1 cellular context compared by ENCODE assay signal in the genomic region with DNA sequence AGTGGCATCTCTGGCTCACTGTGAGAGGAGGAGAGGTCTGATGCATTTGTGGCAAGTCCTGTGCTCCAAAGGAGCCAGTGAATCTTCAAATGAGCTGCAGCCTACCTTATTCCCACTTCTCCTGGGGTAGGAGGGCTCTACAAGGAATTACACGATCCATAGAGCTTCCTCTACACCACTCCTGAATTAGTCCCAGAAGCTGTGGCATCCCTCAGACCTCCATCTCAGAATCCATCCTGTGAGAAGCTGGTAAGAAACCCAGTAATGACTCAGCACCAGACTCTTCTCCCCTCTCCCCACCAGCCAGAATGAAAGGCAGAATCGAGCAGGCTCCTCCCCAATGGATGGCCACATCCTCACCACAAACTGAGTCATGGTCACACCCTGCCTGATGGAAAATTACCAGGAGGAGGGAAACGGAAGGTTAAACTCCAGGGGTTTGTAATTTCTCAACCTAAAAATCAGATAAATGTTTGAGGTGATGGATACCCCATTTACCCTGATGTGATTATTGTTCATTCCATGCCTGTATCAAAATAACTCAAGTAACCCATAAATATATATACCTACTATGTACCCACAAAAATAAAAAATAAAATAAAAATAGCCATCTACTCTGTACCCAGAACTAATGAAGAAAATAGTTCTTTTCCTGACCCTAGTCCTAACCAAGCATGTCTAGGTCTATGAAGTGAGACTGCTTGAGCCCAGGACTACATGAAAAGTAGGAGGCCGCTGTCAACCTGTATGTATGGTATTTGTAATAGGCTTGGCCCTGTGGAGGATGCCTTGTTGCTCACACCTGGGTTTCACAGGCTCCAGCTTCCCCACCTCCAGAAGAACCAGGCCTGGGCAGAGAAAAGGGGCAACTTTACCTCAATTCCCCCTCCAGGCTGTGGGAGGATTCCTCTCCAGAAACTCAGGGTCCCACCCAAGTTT.
TF ChIP-seq lines count a peak whose summit lies in the region.

No MANE protein-coding gene starts in this region.

TF ChIP-seq in K562, 482 proteins besides CTCF, POLR2A, EP300 and RAD21 (continued from another document and continues in another):
- TF ChIP-seq ZNF436 (CRISPR knock-in tag; IDR thresholded peaks at IDR 0.05) = no peak
- TF ChIP-seq HDAC8 (tag; IDR thresholded peaks at IDR 0.05) = 0 out of 2 replicates have a peak, but pooled peaks have one; percentile 23
- TF ChIP-seq, protein P1, sequence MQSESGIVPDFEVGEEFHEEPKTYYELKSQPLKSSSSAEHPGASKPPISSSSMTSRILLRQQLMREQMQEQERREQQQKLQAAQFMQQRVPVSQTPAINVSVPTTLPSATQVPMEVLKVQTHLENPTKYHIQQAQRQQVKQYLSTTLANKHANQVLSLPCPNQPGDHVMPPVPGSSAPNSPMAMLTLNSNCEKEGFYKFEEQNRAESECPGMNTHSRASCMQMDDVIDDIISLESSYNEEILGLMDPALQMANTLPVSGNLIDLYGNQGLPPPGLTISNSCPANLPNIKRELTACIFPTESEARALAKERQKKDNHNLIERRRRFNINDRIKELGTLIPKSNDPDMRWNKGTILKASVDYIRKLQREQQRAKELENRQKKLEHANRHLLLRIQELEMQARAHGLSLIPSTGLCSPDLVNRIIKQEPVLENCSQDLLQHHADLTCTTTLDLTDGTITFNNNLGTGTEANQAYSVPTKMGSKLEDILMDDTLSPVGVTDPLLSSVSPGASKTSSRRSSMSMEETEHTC (IDR thresholded peaks at IDR 0.05) = peak; percentile 62
- TF ChIP-seq, protein P2, sequence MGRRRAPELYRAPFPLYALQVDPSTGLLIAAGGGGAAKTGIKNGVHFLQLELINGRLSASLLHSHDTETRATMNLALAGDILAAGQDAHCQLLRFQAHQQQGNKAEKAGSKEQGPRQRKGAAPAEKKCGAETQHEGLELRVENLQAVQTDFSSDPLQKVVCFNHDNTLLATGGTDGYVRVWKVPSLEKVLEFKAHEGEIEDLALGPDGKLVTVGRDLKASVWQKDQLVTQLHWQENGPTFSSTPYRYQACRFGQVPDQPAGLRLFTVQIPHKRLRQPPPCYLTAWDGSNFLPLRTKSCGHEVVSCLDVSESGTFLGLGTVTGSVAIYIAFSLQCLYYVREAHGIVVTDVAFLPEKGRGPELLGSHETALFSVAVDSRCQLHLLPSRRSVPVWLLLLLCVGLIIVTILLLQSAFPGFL (CRISPR knock-in tag; IDR thresholded peaks at IDR 0.05) = no peak
- TF ChIP-seq CTBP1 (IDR thresholded peaks at IDR 0.05; ENCODE audit: borderline replicate concordance) = peak; percentile 96
- TF ChIP-seq TAF1 (IDR thresholded peaks at IDR 0.05; ENCODE audit: control insufficient read depth, extremely low read depth, insufficient read depth, low read length, severe bottlenecking) = peak; percentile 100
- TF ChIP-seq BRF1 (IDR thresholded peaks at IDR 0.05; ENCODE audit: borderline replicate concordance, extremely low read depth, insufficient read length) = no peak
- TF ChIP-seq, protein P3, sequence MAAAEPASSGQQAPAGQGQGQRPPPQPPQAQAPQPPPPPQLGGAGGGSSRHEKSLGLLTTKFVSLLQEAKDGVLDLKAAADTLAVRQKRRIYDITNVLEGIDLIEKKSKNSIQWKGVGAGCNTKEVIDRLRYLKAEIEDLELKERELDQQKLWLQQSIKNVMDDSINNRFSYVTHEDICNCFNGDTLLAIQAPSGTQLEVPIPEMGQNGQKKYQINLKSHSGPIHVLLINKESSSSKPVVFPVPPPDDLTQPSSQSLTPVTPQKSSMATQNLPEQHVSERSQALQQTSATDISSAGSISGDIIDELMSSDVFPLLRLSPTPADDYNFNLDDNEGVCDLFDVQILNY (CRISPR knock-in tag; IDR thresholded peaks at IDR 0.05) = no peak
- TF ChIP-seq MCM7 (IDR thresholded peaks at IDR 0.05) = no peak
- TF ChIP-seq, protein P4, sequence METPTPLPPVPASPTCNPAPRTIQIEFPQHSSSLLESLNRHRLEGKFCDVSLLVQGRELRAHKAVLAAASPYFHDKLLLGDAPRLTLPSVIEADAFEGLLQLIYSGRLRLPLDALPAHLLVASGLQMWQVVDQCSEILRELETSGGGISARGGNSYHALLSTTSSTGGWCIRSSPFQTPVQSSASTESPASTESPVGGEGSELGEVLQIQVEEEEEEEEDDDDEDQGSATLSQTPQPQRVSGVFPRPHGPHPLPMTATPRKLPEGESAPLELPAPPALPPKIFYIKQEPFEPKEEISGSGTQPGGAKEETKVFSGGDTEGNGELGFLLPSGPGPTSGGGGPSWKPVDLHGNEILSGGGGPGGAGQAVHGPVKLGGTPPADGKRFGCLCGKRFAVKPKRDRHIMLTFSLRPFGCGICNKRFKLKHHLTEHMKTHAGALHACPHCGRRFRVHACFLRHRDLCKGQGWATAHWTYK (CRISPR knock-in tag; IDR thresholded peaks at IDR 0.05) = no peak
- TF ChIP-seq, protein P5, sequence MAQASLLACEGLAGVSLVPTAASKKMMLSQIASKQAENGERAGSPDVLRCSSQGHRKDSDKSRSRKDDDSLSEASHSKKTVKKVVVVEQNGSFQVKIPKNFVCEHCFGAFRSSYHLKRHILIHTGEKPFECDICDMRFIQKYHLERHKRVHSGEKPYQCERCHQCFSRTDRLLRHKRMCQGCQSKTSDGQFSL (CRISPR knock-in tag; IDR thresholded peaks at IDR 0.05) = no peak
- TF ChIP-seq, protein P5 (tag; IDR thresholded peaks at IDR 0.05) = no peak
- TF ChIP-seq CHD4 (IDR thresholded peaks at IDR 0.05; ENCODE audit: insufficient read depth, insufficient replicate concordance, low read depth, low read length, poor library complexity, severe bottlenecking) = no peak
- TF ChIP-seq POLR2H (tag; IDR thresholded peaks at IDR 0.05; ENCODE audit: low read depth) = peak; percentile 67
- TF ChIP-seq, protein P6, sequence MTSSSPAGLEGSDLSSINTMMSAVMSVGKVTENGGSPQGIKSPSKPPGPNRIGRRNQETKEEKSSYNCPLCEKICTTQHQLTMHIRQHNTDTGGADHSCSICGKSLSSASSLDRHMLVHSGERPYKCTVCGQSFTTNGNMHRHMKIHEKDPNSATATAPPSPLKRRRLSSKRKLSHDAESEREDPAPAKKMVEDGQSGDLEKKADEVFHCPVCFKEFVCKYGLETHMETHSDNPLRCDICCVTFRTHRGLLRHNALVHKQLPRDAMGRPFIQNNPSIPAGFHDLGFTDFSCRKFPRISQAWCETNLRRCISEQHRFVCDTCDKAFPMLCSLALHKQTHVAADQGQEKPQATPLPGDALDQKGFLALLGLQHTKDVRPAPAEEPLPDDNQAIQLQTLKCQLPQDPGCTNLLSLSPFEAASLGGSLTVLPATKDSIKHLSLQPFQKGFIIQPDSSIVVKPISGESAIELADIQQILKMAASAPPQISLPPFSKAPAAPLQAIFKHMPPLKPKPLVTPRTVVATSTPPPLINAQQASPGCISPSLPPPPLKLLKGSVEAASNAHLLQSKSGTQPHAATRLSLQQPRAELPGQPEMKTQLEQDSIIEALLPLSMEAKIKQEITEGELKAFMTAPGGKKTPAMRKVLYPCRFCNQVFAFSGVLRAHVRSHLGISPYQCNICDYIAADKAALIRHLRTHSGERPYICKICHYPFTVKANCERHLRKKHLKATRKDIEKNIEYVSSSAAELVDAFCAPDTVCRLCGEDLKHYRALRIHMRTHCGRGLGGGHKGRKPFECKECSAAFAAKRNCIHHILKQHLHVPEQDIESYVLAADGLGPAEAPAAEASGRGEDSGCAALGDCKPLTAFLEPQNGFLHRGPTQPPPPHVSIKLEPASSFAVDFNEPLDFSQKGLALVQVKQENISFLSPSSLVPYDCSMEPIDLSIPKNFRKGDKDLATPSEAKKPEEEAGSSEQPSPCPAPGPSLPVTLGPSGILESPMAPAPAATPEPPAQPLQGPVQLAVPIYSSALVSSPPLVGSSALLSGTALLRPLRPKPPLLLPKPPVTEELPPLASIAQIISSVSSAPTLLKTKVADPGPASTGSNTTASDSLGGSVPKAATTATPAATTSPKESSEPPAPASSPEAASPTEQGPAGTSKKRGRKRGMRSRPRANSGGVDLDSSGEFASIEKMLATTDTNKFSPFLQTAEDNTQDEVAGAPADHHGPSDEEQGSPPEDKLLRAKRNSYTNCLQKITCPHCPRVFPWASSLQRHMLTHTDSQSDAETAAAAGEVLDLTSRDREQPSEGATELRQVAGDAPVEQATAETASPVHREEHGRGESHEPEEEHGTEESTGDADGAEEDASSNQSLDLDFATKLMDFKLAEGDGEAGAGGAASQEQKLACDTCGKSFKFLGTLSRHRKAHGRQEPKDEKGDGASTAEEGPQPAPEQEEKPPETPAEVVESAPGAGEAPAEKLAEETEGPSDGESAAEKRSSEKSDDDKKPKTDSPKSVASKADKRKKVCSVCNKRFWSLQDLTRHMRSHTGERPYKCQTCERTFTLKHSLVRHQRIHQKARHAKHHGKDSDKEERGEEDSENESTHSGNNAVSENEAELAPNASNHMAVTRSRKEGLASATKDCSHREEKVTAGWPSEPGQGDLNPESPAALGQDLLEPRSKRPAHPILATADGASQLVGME (CRISPR knock-in tag; IDR thresholded peaks at IDR 0.05) = no peak
- no peak for TF ChIP-seq NELFE (IDR thresholded peaks at IDR 0.05; ENCODE audit: insufficient read depth, insufficient read length)
- no peak; the same call in 1 of the 2 replicates for TF ChIP-seq KHSRP (IDR thresholded peaks at IDR 0.05)
- no peak for TF ChIP-seq ZNF778 (CRISPR knock-in tag; IDR thresholded peaks at IDR 0.05)
- no peak for TF ChIP-seq NCOA6 (IDR thresholded peaks at IDR 0.05)
- TF ChIP-seq ILF3 (IDR thresholded peaks at IDR 0.05; ENCODE audit: borderline replicate concordance) = no peak
- TF ChIP-seq TEAD1 (CRISPR knock-in tag; IDR thresholded peaks at IDR 0.05) = no peak
- TF ChIP-seq, protein P7, sequence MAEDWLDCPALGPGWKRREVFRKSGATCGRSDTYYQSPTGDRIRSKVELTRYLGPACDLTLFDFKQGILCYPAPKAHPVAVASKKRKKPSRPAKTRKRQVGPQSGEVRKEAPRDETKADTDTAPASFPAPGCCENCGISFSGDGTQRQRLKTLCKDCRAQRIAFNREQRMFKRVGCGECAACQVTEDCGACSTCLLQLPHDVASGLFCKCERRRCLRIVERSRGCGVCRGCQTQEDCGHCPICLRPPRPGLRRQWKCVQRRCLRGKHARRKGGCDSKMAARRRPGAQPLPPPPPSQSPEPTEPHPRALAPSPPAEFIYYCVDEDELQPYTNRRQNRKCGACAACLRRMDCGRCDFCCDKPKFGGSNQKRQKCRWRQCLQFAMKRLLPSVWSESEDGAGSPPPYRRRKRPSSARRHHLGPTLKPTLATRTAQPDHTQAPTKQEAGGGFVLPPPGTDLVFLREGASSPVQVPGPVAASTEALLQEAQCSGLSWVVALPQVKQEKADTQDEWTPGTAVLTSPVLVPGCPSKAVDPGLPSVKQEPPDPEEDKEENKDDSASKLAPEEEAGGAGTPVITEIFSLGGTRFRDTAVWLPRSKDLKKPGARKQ (CRISPR knock-in tag; IDR thresholded peaks at IDR 0.05) = no peak
- peak; percentile 94 for TF ChIP-seq MAFF (IDR thresholded peaks at IDR 0.05; ENCODE audit: low read length)
- TF ChIP-seq GTF2F1 (IDR thresholded peaks at IDR 0.05; ENCODE audit: low read depth, low read length) = peak; percentile 59; the same call in 1 of the 2 replicates
- TF ChIP-seq, protein P8, sequence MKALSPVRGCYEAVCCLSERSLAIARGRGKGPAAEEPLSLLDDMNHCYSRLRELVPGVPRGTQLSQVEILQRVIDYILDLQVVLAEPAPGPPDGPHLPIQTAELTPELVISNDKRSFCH (CRISPR knock-in tag; IDR thresholded peaks at IDR 0.05) = 0 out of 2 replicates have a peak, but pooled peaks have one; percentile 18
- TF ChIP-seq, protein P8 (tag; IDR thresholded peaks at IDR 0.05) = no peak
- TF ChIP-seq ZC3H4 (CRISPR knock-in tag; IDR thresholded peaks at IDR 0.05; ENCODE audit: borderline replicate concordance) = no peak
- TF ChIP-seq, protein P9, sequence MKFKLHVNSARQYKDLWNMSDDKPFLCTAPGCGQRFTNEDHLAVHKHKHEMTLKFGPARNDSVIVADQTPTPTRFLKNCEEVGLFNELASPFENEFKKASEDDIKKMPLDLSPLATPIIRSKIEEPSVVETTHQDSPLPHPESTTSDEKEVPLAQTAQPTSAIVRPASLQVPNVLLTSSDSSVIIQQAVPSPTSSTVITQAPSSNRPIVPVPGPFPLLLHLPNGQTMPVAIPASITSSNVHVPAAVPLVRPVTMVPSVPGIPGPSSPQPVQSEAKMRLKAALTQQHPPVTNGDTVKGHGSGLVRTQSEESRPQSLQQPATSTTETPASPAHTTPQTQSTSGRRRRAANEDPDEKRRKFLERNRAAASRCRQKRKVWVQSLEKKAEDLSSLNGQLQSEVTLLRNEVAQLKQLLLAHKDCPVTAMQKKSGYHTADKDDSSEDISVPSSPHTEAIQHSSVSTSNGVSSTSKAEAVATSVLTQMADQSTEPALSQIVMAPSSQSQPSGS (CRISPR knock-in tag; IDR thresholded peaks at IDR 0.05) = no peak
- peak in 1 of 2 experiments; percentile 91; a peak in 2 of 4 replicates for TF ChIP-seq ARNT (IDR thresholded peaks at IDR 0.05)
- TF ChIP-seq, protein P10, sequence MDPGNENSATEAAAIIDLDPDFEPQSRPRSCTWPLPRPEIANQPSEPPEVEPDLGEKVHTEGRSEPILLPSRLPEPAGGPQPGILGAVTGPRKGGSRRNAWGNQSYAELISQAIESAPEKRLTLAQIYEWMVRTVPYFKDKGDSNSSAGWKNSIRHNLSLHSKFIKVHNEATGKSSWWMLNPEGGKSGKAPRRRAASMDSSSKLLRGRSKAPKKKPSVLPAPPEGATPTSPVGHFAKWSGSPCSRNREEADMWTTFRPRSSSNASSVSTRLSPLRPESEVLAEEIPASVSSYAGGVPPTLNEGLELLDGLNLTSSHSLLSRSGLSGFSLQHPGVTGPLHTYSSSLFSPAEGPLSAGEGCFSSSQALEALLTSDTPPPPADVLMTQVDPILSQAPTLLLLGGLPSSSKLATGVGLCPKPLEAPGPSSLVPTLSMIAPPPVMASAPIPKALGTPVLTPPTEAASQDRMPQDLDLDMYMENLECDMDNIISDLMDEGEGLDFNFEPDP (CRISPR knock-in tag; IDR thresholded peaks at IDR 0.05) = no peak
- no peak for TF ChIP-seq ZNF140 (CRISPR knock-in tag; IDR thresholded peaks at IDR 0.05)
- no peak for TF ChIP-seq ETV6 (IDR thresholded peaks at IDR 0.05; ENCODE audit: borderline replicate concordance in 1 of 2, low read depth in 2 of 2, low read length in 1 of 2)
- no peak for TF ChIP-seq ETV6 (CRISPR knock-in tag; IDR thresholded peaks at IDR 0.05; ENCODE audit: borderline replicate concordance)
- TF ChIP-seq, protein P11, sequence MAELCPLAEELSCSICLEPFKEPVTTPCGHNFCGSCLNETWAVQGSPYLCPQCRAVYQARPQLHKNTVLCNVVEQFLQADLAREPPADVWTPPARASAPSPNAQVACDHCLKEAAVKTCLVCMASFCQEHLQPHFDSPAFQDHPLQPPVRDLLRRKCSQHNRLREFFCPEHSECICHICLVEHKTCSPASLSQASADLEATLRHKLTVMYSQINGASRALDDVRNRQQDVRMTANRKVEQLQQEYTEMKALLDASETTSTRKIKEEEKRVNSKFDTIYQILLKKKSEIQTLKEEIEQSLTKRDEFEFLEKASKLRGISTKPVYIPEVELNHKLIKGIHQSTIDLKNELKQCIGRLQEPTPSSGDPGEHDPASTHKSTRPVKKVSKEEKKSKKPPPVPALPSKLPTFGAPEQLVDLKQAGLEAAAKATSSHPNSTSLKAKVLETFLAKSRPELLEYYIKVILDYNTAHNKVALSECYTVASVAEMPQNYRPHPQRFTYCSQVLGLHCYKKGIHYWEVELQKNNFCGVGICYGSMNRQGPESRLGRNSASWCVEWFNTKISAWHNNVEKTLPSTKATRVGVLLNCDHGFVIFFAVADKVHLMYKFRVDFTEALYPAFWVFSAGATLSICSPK (IDR thresholded peaks at IDR 0.05; ENCODE audit: borderline replicate concordance) = no peak
- TF ChIP-seq FOXJ2 (tag; IDR thresholded peaks at IDR 0.05) = no peak
- TF ChIP-seq ERF (CRISPR knock-in tag; IDR thresholded peaks at IDR 0.05) = no peak
- peak; percentile 99 for TF ChIP-seq TAF9B (IDR thresholded peaks at IDR 0.05; ENCODE audit: partially characterized antibody)
- no peak for TF ChIP-seq TAL1 (IDR thresholded peaks at IDR 0.05)
